Comparison of ENCODE assay signal across 1 cellular context in genomic region chr17:78128616-78129384, GRCh38.
TF ChIP-seq lines count a peak whose summit lies in the region.

Gene TMC6, minus strand, starts transcription at chr17:78128755. Its CDS starts 1,923 bp downstream, at chr17:78126832.

TF ChIP-seq in HEK293, 187 proteins besides CTCF, POLR2A, EP300 and RAD21 (continued from another document):
- TF ChIP-seq ZNF148 (tag by site-specific recombination; IDR thresholded peaks at IDR 0.05; ENCODE audit: borderline replicate concordance) (no peak), INSM2 (tag by site-specific recombination; IDR thresholded peaks at IDR 0.05) (no peak), WT1 (tag by site-specific recombination; IDR thresholded peaks at IDR 0.05) (no peak), ZNF513 (tag by site-specific recombination; IDR thresholded peaks at IDR 0.05) (no peak), ZNF510 (tag by site-specific recombination; IDR thresholded peaks at IDR 0.05; ENCODE audit: insufficient replicate concordance) (no peak), ZNF639 (tag by site-specific recombination; IDR thresholded peaks at IDR 0.05) (no peak), ZNF248 (tag by site-specific recombination; IDR thresholded peaks at IDR 0.05) (no peak), ZSCAN30 (tag by site-specific recombination; IDR thresholded peaks at IDR 0.05) (peak; percentile 20; the same call in 1 of the 2 replicates), HIC1 (tag by site-specific recombination; IDR thresholded peaks at IDR 0.05) (peak; percentile 69; the same call in 1 of the 2 replicates), ZNF19 (tag by site-specific recombination; IDR thresholded peaks at IDR 0.05; ENCODE audit: low read depth) (no peak), ZNF335 (tag by site-specific recombination; conservative IDR thresholded peaks at IDR 0.05) (peak; percentile 86), KLF8 (tag by site-specific recombination; IDR thresholded peaks at IDR 0.05) (no peak), ZNF221 (tag by site-specific recombination; IDR thresholded peaks at IDR 0.05; ENCODE audit: borderline replicate concordance) (no peak), TCF7L2 (IDR thresholded peaks at IDR 0.05; ENCODE audit: borderline replicate concordance, low read depth, low read length) (no peak), ZNF768 (tag by site-specific recombination; IDR thresholded peaks at IDR 0.05) (no peak), ZNF843 (tag by site-specific recombination; IDR thresholded peaks at IDR 0.05) (no peak), REPIN1 (tag by site-specific recombination; IDR thresholded peaks at IDR 0.05; ENCODE audit: low read depth) (no peak), ZBTB21 (tag by site-specific recombination; IDR thresholded peaks at IDR 0.05) (no peak), BCL6B (tag by site-specific recombination; IDR thresholded peaks at IDR 0.05) (no peak), ZNF660 (tag by site-specific recombination; IDR thresholded peaks at IDR 0.05) (no peak), YY1 (tag by site-specific recombination; IDR thresholded peaks at IDR 0.05) (no peak), PATZ1 (tag by site-specific recombination; IDR thresholded peaks at IDR 0.05) (peak; percentile 53), ZSCAN16 (tag by site-specific recombination; IDR thresholded peaks at IDR 0.05) (no peak), ZBTB26 (tag by site-specific recombination; optimal IDR thresholded peaks at IDR 0.05) (no peak)
TF ChIP-seq in HEK293: peak in this region for 24.
